10 cellular contexts compared by ENCODE assay signal in genomic region chr16:68592466-68593337, GRCh38. TPM values are rescaled to one million over a fixed set of nuclear protein-coding genes. Genes with fewer than 3 reads are reported as not detected.
DNase-seq lines count a peak whose midpoint lies in the region; ATAC-seq, FAIRE-seq and TF ChIP-seq lines count a peak whose summit lies in the region.
"Had no signal": no experiment of that assay in that cellular context is flagged by ENCODE, and none has a peak within 500 bp of the region (broad histone marks: within the 10 kb centered on the region; RNA-seq: fewer than 3 reads in every experiment).

No MANE protein-coding gene starts in this region.

- no peaks in the 10 kb centered on the region for H3K9me3 Mint-ChIP-seq in natural killer cell treated with Interleukin-12 subunit alpha and Interleukin-12 subunit beta and Interleukin-15 and Interleukin-18, amount 100 ng/mL, for 72 hours

- H3K4me3 ChIP-seq in GM06990 (replicated peaks; ENCODE audit: low read depth, low read length), result no peak overlapping the region
- H3K4me3 ChIP-seq in LNCaP clone FGC (ENCODE audit: low read depth, low read length), result no peak overlapping the region
- no peak overlapping the region for H3K4me3 ChIP-seq in bronchial epithelial cell (ENCODE audit: low read depth, low read length)
- H3K4me3 ChIP-seq: skin epidermis had no signal

- peaks cover 15% of the 10 kb centered on the region for H3K36me3 Mint-ChIP-seq in natural killer cell treated with Interleukin-12 subunit alpha and Interleukin-12 subunit beta and Interleukin-15 and Interleukin-18, amount 100 ng/mL, for 72 hours

- H3K27ac Mint-ChIP-seq in natural killer cell treated with Interleukin-12 subunit alpha and Interleukin-12 subunit beta and Interleukin-15 and Interleukin-18, amount 100 ng/mL, for 72 hours, result peak overlapping the region; percentile 1 to 5

- ATAC-seq in natural killer cell treated with Interleukin-12 subunit alpha and Interleukin-12 subunit beta and Interleukin-15 and Interleukin-18, amount 100 ng/mL, for 72 hours, result no peak
- ATAC-seq in HG03520 (IDR thresholded peaks at IDR 0.05; ENCODE audit: unreplicated experiment), result no peak
- ATAC-seq in stimulated activated naive CD8-positive, alpha-beta T cell treated with anti-CD3 and anti-CD28 coated beads, Interleukin-15, Interleukin-2, amounts not matched to agents 100 U/mL and 50 U/mL, for 24 hours, result no peak

- no peak for FAIRE-seq in bronchial epithelial cell (lab: Jason Lieb, UNC)
- FAIRE-seq: GM18507 had no signal

- no peaks in the 10 kb centered on the region for H3K36me3 ChIP-seq in GM06990 (ENCODE audit: control insufficient read depth, insufficient read depth, low read length)
- H3K36me3 ChIP-seq in bronchial epithelial cell (ENCODE audit: control insufficient read depth, insufficient read depth, low read length), result no peaks in the 10 kb centered on the region

- H3K4me3 Mint-ChIP-seq in natural killer cell treated with Interleukin-12 subunit alpha and Interleukin-12 subunit beta and Interleukin-15 and Interleukin-18, amount 100 ng/mL, for 72 hours, result no peak overlapping the region

- DNase-seq in GM06990 (ENCODE audit: extremely low read depth, insufficient read length) (no peak), LNCaP clone FGC (ENCODE audit: low read depth) (no peak), bronchial epithelial cell (ENCODE audit: low read depth) (peak; percentile 25), T1000 (lab: John Stamatoyannopoulos, UW) (no peak)
- no peak for DNase-seq in natural killer cell treated with Interleukin-12 subunit alpha and Interleukin-12 subunit beta and Interleukin-15 and Interleukin-18, amount 100 ng/mL, for 72 hours (ENCODE audit: low spot score)
- DNase-seq in stimulated activated naive CD8-positive, alpha-beta T cell treated with anti-CD3 and anti-CD28 coated beads, Interleukin-15, Interleukin-2, amounts not matched to agents 100 U/mL and 50 U/mL, for 24 hours, result no peak
- DNase-seq: stimulated activated naive CD4-positive, alpha-beta T cell treated with Interleukin-2 at 50 U/mL for 16 hours had no signal

- H3K27me3 ChIP-seq in GM06990 (replicated peaks; ENCODE audit: control insufficient read depth, insufficient read depth, low read length) (no peaks in the 10 kb centered on the region), bronchial epithelial cell (ENCODE audit: control insufficient read depth, insufficient read depth, low read length) (no peaks in the 10 kb centered on the region)

- peak; percentile 40 for TF ChIP-seq CTCF in GM06990 (IDR thresholded peaks at IDR 0.05; ENCODE audit: insufficient read depth, low read length, poor library complexity, severe bottlenecking)
- TF ChIP-seq CTCF in LNCaP clone FGC (IDR thresholded peaks at IDR 0.05; ENCODE audit: control insufficient read depth, extremely low read depth, insufficient read depth), result peak; percentile 24; the same call in 1 of the 2 replicates
- peak; percentile 23 for TF ChIP-seq CTCF in bronchial epithelial cell (IDR thresholded peaks at IDR 0.05; ENCODE audit: insufficient read depth, low read length, severe bottlenecking)

- H3K4me1 Mint-ChIP-seq in natural killer cell treated with Interleukin-12 subunit alpha and Interleukin-12 subunit beta and Interleukin-15 and Interleukin-18, amount 100 ng/mL, for 72 hours (ENCODE audit: low read depth in 2 of 2), result peaks cover 5 to 9% of the 10 kb centered on the region in 2 donors

- H3K27me3 Mint-ChIP-seq in natural killer cell treated with Interleukin-12 subunit alpha and Interleukin-12 subunit beta and Interleukin-15 and Interleukin-18, amount 100 ng/mL, for 72 hours, result peaks cover 0 to 3% of the 10 kb centered on the region in 2 donors

RNA-seq across cellular contexts. Expression of gene CDH3, which starts 52.4 kb away (rescaled TPM):
- total RNA-seq in bronchial epithelial cell, result 564 and 607 TPM in 2 replicates
- total RNA-seq in natural killer cell treated with Interleukin-12 subunit alpha and Interleukin-12 subunit beta and Interleukin-15 and Interleukin-18, amount 100 ng/mL, for 72 hours, result 1 to 10 TPM in 1 of 2 donors, under 1 TPM in 1; 0.88 to 2.3 TPM

RNA-seq across cellular contexts. Expression of gene ZFP90, which starts 53.6 kb away (rescaled TPM):
- total RNA-seq in bronchial epithelial cell, result 18.4 and 21.5 TPM in 2 replicates
- 10 to 100 TPM; 21.5 to 29.8 TPM for total RNA-seq in natural killer cell treated with Interleukin-12 subunit alpha and Interleukin-12 subunit beta and Interleukin-15 and Interleukin-18, amount 100 ng/mL, for 72 hours

Comparison
In these comparisons a context has a peak if more than half of its experiments do, and no peak if none do; other contexts are left out.
1. RNA of gene CDH3, which starts 52.4 kb away (total RNA-seq): 564 to 607 TPM in bronchial epithelial cell; 0.88 to 2.3 TPM in natural killer cell treated with Interleukin-12 subunit alpha and Interleukin-12 subunit beta and Interleukin-15 and Interleukin-18, amount 100 ng/mL, for 72 hours; every median in the first group is over 100 times any median in the second.
2. Peak in every context shown above with its lines, with median percentiles within 50 percentile points of each other: CTCF ChIP-seq.